In the genomic region with DNA sequence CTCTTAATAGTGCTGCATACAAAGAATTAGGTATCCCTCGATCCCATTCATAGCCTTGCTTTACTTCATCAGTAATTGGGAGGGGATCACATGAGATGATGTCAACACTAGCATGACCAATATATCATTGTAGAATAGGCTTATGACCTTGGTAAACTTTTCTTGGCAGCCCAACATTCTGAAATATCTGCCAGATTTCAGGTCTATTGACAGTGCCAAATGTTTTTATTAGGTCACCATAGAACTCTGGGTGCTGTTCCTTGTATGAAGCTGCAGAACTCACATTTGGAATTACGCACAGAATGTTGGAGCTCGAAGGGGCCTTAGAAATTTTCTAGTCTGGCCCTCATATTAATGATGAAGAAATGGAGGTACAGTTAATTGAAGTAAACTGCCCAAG, we compare ENCODE assay signal across 29 cellular contexts.
"Had no signal": no experiment of that assay in that cellular context is flagged by ENCODE, and none has a peak within 500 bp of the region (broad histone marks: within the 10 kb centered on the region; RNA-seq: fewer than 3 reads in every experiment).

No MANE protein-coding gene starts in this region.

- FAIRE-seq: bronchial epithelial cell had no signal

- H3K4me3 ChIP-seq: adrenal gland, ascending aorta, coronary artery, dorsolateral prefrontal cortex, gastrocnemius medialis, heart left ventricle had no signal

- H3K4me1 ChIP-seq: adrenal gland, ascending aorta, foreskin keratinocyte, gastrocnemius medialis, heart left ventricle had no signal

- H3K27ac ChIP-seq: adrenal gland, ascending aorta, brain microvascular endothelial cell, coronary artery, dorsolateral prefrontal cortex, foreskin keratinocyte, gastrocnemius medialis, heart left ventricle had no signal

- H3K36me3 ChIP-seq: adrenal gland, ascending aorta, brain microvascular endothelial cell, gastrocnemius medialis, heart left ventricle had no signal

- DNase-seq: activated CD4-positive, alpha-beta memory T cell treated with anti-CD3 and anti-CD28 coated beads for 36 hours; activated CD4-positive, alpha-beta T cell treated with anti-CD3 and anti-CD28 coated beads for 36 hours; activated CD4-positive, alpha-beta T cell treated with anti-CD3 and anti-CD28 coated beads, Interleukin-2, amount 10 ng/mL, durations not matched to agents 24 days and 14 days; activated CD4-positive, CD25-positive, alpha-beta regulatory T cell; activated CD4-positive, CD25-positive, alpha-beta regulatory T cell treated with anti-CD3 and anti-CD28 coated beads, Interleukin-2, amount 50 U/mL, for 72 hours; activated CD8-positive, alpha-beta memory T cell treated with anti-CD3 and anti-CD28 coated beads, Interleukin-2, amount 10 ng/mL, durations not matched to agents 7 days and 5 days; activated CD8-positive, alpha-beta memory T cell treated with anti-CD3 and anti-CD28 coated beads, Interleukin-2, amount 50 U/mL, for 4 hours; activated CD8-positive, alpha-beta T cell treated with anti-CD3 and anti-CD28 coated beads, Interleukin-2, amount 10 ng/mL, durations not matched to agents 7 days and 5 days; activated effector memory CD4-positive, alpha-beta T cell treated with anti-CD3 and anti-CD28 coated beads, Interleukin-2, amount 50 U/mL, for 16 hours; activated naive CD4-positive, alpha-beta T cell treated with anti-CD3 and anti-CD28 coated beads for 36 hours; activated naive CD8-positive, alpha-beta T cell treated with anti-CD3 and anti-CD28 coated beads for 36 hours; activated naive CD8-positive, alpha-beta T cell treated with anti-CD3 and anti-CD28 coated beads, Interleukin-2, amount 50 U/mL, for 24 hours; activated T-cell treated with anti-CD3 and anti-CD28 coated beads, Interleukin-2, amount 50 U/mL, for 1 hour; activated T-cell treated with anti-CD3 and anti-CD28 coated beads, Interleukin-2, amount 50 U/mL, for 48 hours; adrenal gland; amygdala; brain microvascular endothelial cell; dorsolateral prefrontal cortex; effector memory CD4-positive, alpha-beta T cell; endodermal cell; foreskin keratinocyte; gastrocnemius medialis; glutamatergic neuron; heart left ventricle; T-helper 2 cell had no signal

- H3K27me3 ChIP-seq: adrenal gland, ascending aorta, brain microvascular endothelial cell, dorsolateral prefrontal cortex, foreskin keratinocyte, gastrocnemius medialis, heart left ventricle had no signal

- ATAC-seq: activated CD4-positive, alpha-beta T cell treated with anti-CD3 and anti-CD28 coated beads for 36 hours; activated CD8-positive, alpha-beta memory T cell treated with anti-CD3 and anti-CD28 coated beads, Interleukin-2, amount 10 ng/mL, durations not matched to agents 7 days and 5 days; activated CD8-positive, alpha-beta T cell treated with anti-CD3 and anti-CD28 coated beads, Interleukin-2, amount 10 ng/mL, durations not matched to agents 7 days and 5 days; activated naive CD8-positive, alpha-beta T cell treated with anti-CD3 and anti-CD28 coated beads, Interleukin-2, amount 50 U/mL, for 24 hours; esophagus mucosa; foreskin keratinocyte; heart left ventricle had no signal
